Comparison of ENCODE assay signal across 10 cellular contexts in genomic region chr6:71349976-71350615, GRCh38.
DNase-seq lines count a peak whose midpoint lies in the region; ATAC-seq and TF ChIP-seq lines count a peak whose summit lies in the region.
"Had no signal": no experiment of that assay in that cellular context is flagged by ENCODE, and none has a peak within 500 bp of the region (broad histone marks: within the 10 kb centered on the region; RNA-seq: fewer than 3 reads in every experiment).

No MANE protein-coding gene starts in this region.

- TF ChIP-seq CTCF in esophagus squamous epithelium (IDR thresholded peaks at IDR 0.05) (no peak), nephron (IDR thresholded peaks at IDR 0.05; ENCODE audit: unreplicated experiment in 3 of 3) (no peak), natural killer cell (IDR thresholded peaks at IDR 0.05) (no peak)

- DNase-seq in AG08395 (ENCODE audit: low spot score): peak; percentile 53
- peak; percentile 86 for DNase-seq in NCI-H446 treated with DMSO at 0.1 percent for 48 hours (lab: John Stamatoyannopoulos, UW)
- no peak for DNase-seq in esophagus squamous epithelium (lab: John Stamatoyannopoulos, UW)
- no peak for DNase-seq in NCI-H1417 (lab: John Stamatoyannopoulos, UW)
- DNase-seq in effector CD8-positive, alpha-beta T cell (lab: John Stamatoyannopoulos, UW): no peak
- no peak for DNase-seq in natural killer cell
- DNase-seq: NCI-H226 had no signal

- H3K36me3 ChIP-seq in esophagus squamous epithelium: no peaks in the 10 kb centered on the region

- H3K4me1 Mint-ChIP-seq in nephron (peaks cover 31% of the 10 kb centered on the region), natural killer cell (no peaks in the 10 kb centered on the region)

- 16 to 28% methylated on average over 5 of the region's 5 CpGs for WGBS in esophagus squamous epithelium, 2 donors

- H3K9me3 Mint-ChIP-seq in nephron: peaks cover 3% of the 10 kb centered on the region
- no peaks in the 10 kb centered on the region for H3K9me3 Mint-ChIP-seq in natural killer cell

- H3K27ac Mint-ChIP-seq in nephron (peak overlapping the region; percentile 5 to 88 (median 82)), natural killer cell (no peak overlapping the region)
- H3K27ac Mint-ChIP-seq: B cell had no signal

- H3K4me3 ChIP-seq in esophagus squamous epithelium: no peak overlapping the region

- H3K9me3 ChIP-seq in esophagus squamous epithelium: no peaks in the 10 kb centered on the region

- H3K4me3 Mint-ChIP-seq in nephron (no peak overlapping the region), natural killer cell (no peak overlapping the region)
- H3K4me3 Mint-ChIP-seq: B cell had no signal

- H3K4me1 ChIP-seq in esophagus squamous epithelium: peaks cover 0 to 24% (median 0%) of the 10 kb centered on the region in 3 donors

- no peak for TF ChIP-seq POLR2A in esophagus squamous epithelium (IDR thresholded peaks at IDR 0.05)

- no peaks in the 10 kb centered on the region for H3K27me3 ChIP-seq in esophagus squamous epithelium

- H3K27me3 Mint-ChIP-seq in nephron (ENCODE audit: low read depth): peaks cover 4% of the 10 kb centered on the region
- peaks cover 0 to 6% of the 10 kb centered on the region in 2 donors for H3K27me3 Mint-ChIP-seq in natural killer cell (ENCODE audit: low read depth in 2 of 2)
- H3K27me3 Mint-ChIP-seq: B cell had no signal

- H3K27ac ChIP-seq in esophagus squamous epithelium: peak overlapping the region in 3 of 4 donors; percentile 41 to 62 (median 57)

- intact Hi-C loops in esophagus squamous epithelium (cut with DNase I): loop anchor here (10.0 kb wide), 1 partner anchor 155 kb away; no protein-coding TSS in a partner anchor
- intact Hi-C loops in natural killer cell (cut with micrococcal nuclease): loop anchor here (1.0 kb wide), 1 partner anchor 159 kb away; no protein-coding TSS in a partner anchor

- H3K36me3 Mint-ChIP-seq in nephron (ENCODE audit: low read depth): peaks cover 18% of the 10 kb centered on the region
- no peaks in the 10 kb centered on the region for H3K36me3 Mint-ChIP-seq in natural killer cell

- ATAC-seq in GM21381 (IDR thresholded peaks at IDR 0.05; ENCODE audit: unreplicated experiment): no peak
- no peak for ATAC-seq in natural killer cell

Comparison
In these comparisons a context has a peak if more than half of its experiments do, and no peak if none do; other contexts are left out.
1. DNase-seq: peak in AG08395 (single experiment) and NCI-H446 treated with DMSO at 0.1 percent for 48 hours (single experiment); none in esophagus squamous epithelium (single experiment), NCI-H1417 (0 of 3), effector CD8-positive, alpha-beta T cell (single experiment) and natural killer cell (single experiment).
2. H3K27ac Mint-ChIP-seq: peak in nephron (3 of 3); none in natural killer cell (0 of 2).